In the genomic region with DNA sequence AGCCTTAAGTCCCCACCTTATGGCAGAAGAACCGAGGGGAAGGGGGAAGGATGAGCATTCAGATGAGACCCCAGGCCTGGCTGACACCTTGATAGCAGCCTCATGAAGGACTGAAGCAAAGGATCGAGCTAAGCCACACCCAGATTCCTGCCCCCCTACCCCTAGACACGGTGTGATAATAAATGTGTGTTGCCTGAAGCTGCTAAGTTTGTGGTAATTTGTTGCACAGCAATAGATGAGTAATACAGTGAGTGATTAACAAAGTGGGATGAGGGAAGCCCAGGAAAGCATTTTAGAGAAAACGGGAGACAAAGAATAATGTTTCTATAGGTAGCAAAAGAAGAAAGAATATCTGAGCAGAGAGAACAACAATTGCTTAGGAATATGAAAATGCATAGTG, we compare ENCODE assay signal across 24 cellular contexts.
DNase-seq lines count a peak whose midpoint lies in the region; ATAC-seq, FAIRE-seq and TF ChIP-seq lines count a peak whose summit lies in the region.
"Had no signal": no experiment of that assay in that cellular context is flagged by ENCODE, and none has a peak within 500 bp of the region (broad histone marks: within the 10 kb centered on the region; RNA-seq: fewer than 3 reads in every experiment).

No MANE protein-coding gene starts in this region.

- no peaks in the 10 kb centered on the region for H3K9me3 ChIP-seq in upper lobe of right lung
- H3K9me3 ChIP-seq: BE2C, esophagus squamous epithelium, neutrophil, SK-N-SH had no signal

- no peaks in the 10 kb centered on the region for H3K36me3 ChIP-seq in upper lobe of right lung
- H3K36me3 ChIP-seq: BE2C, esophagus squamous epithelium, neutrophil had no signal

- H3K27ac ChIP-seq in caudate nucleus (ENCODE audit: low read depth, low read length): no peak overlapping the region
- H3K27ac ChIP-seq in upper lobe of right lung: no peak overlapping the region
- H3K27ac ChIP-seq: esophagus squamous epithelium, neutrophil had no signal

- peak; percentile 47 for FAIRE-seq in colon (lab: Jason Lieb, UNC)
- FAIRE-seq: frontal cortex, HTR-8/SVneo, K562 had no signal

- intact Hi-C loops in upper lobe of right lung (cut with DNase I): no loop called here

- H3K4me3 Mint-ChIP-seq in activated T-cell treated with anti-CD3 and anti-CD28 coated beads, Interleukin-2, amount 50 U/mL, for 4 hours: peak overlapping the region; percentile 17
- H3K4me3 Mint-ChIP-seq in stimulated activated effector memory CD8-positive, alpha-beta T cell treated with anti-CD3 and anti-CD28 coated beads, Interleukin-12 subunit alpha, Interleukin-12 subunit beta, amount 100 ng/mL, for 72 hours: peak overlapping the region; percentile 12
- H3K4me3 Mint-ChIP-seq: CD8-positive, alpha-beta memory T cell had no signal

- H3K36me3 Mint-ChIP-seq in activated T-cell treated with anti-CD3 and anti-CD28 coated beads, Interleukin-2, amount 50 U/mL, for 4 hours (ENCODE audit: insufficient read depth): no peaks in the 10 kb centered on the region
- no peaks in the 10 kb centered on the region for H3K36me3 Mint-ChIP-seq in stimulated activated effector memory CD8-positive, alpha-beta T cell treated with anti-CD3 and anti-CD28 coated beads, Interleukin-12 subunit alpha, Interleukin-12 subunit beta, amount 100 ng/mL, for 72 hours
- H3K36me3 Mint-ChIP-seq: CD8-positive, alpha-beta memory T cell had no signal

- no peak for DNase-seq in activated T-cell treated with anti-CD3 and anti-CD28 coated beads, Interleukin-2, amount 50 U/mL, for 4 hours
- DNase-seq in activated T-cell treated with anti-CD3 and anti-CD28 coated beads for 4 hours: no peak
- peak; percentile 58 for DNase-seq in RPMI7951 (ENCODE audit: low read depth)
- no peak for DNase-seq in stimulated activated effector memory CD8-positive, alpha-beta T cell treated with anti-CD3 and anti-CD28 coated beads, Interleukin-12 subunit alpha, Interleukin-12 subunit beta, amount 100 ng/mL, for 72 hours (ENCODE audit: low spot score in 2 of 2)
- no peak for DNase-seq in caudate nucleus (lab: John Stamatoyannopoulos, UW)
- DNase-seq in upper lobe of right lung: no peak
- DNase-seq: activated gamma-delta T cell treated with Interleukin-2 at 50 U/mL for 16 hours; aorta; BE2C; CD8-positive, alpha-beta memory T cell; dermis blood vessel endothelial cell; DMS 273 treated with DMSO at 0.1 percent for 48 hours; esophagus squamous epithelium; MM.1S; NCI-H510A; SK-N-SH; trophoblast cell had no signal

- no peaks in the 10 kb centered on the region for H3K9me3 Mint-ChIP-seq in activated T-cell treated with anti-CD3 and anti-CD28 coated beads, Interleukin-2, amount 50 U/mL, for 4 hours
- no peaks in the 10 kb centered on the region for H3K9me3 Mint-ChIP-seq in stimulated activated effector memory CD8-positive, alpha-beta T cell treated with anti-CD3 and anti-CD28 coated beads, Interleukin-12 subunit alpha, Interleukin-12 subunit beta, amount 100 ng/mL, for 72 hours
- H3K9me3 Mint-ChIP-seq: CD8-positive, alpha-beta memory T cell had no signal

- H3K27me3 Mint-ChIP-seq in activated T-cell treated with anti-CD3 and anti-CD28 coated beads, Interleukin-2, amount 50 U/mL, for 4 hours (ENCODE audit: low read depth): no peaks in the 10 kb centered on the region

- peaks cover 32% of the 10 kb centered on the region for H3K4me1 Mint-ChIP-seq in activated T-cell treated with anti-CD3 and anti-CD28 coated beads, Interleukin-2, amount 50 U/mL, for 4 hours (ENCODE audit: low read depth)
- H3K4me1 Mint-ChIP-seq in stimulated activated effector memory CD8-positive, alpha-beta T cell treated with anti-CD3 and anti-CD28 coated beads, Interleukin-12 subunit alpha, Interleukin-12 subunit beta, amount 100 ng/mL, for 72 hours: peaks cover 22% of the 10 kb centered on the region

- no peaks in the 10 kb centered on the region for H3K27me3 ChIP-seq in upper lobe of right lung
- H3K27me3 ChIP-seq: BE2C, esophagus squamous epithelium, neutrophil had no signal

- peak; percentile 28 to 35 for ATAC-seq in activated T-cell treated with anti-CD3 and anti-CD28 coated beads, Interleukin-2, amount 50 U/mL, for 4 hours
- ATAC-seq in stimulated activated effector memory CD8-positive, alpha-beta T cell treated with anti-CD3 and anti-CD28 coated beads, Interleukin-12 subunit alpha, Interleukin-12 subunit beta, amount 100 ng/mL, for 72 hours: peak; percentile 22
- ATAC-seq in HG03521 (IDR thresholded peaks at IDR 0.05; ENCODE audit: unreplicated experiment) (no peak), upper lobe of right lung (no peak)
- ATAC-seq: K562, left lobe of liver had no signal

- H3K27ac Mint-ChIP-seq in stimulated activated effector memory CD8-positive, alpha-beta T cell treated with anti-CD3 and anti-CD28 coated beads, Interleukin-12 subunit alpha, Interleukin-12 subunit beta, amount 100 ng/mL, for 72 hours: no peak overlapping the region
- H3K27ac Mint-ChIP-seq: CD8-positive, alpha-beta memory T cell had no signal

- no peak overlapping the region for H3K4me3 ChIP-seq in upper lobe of right lung
- H3K4me3 ChIP-seq: esophagus squamous epithelium, K562 had no signal

- no peaks in the 10 kb centered on the region for H3K4me1 ChIP-seq in upper lobe of right lung
- H3K4me1 ChIP-seq: BE2C, esophagus squamous epithelium had no signal

- no peak for TF ChIP-seq CTCF in upper lobe of right lung (IDR thresholded peaks at IDR 0.05)

Comparison
In these comparisons a context has a peak if more than half of its experiments do, and no peak if none do; other contexts are left out.
1. ATAC-seq: peak in activated T-cell treated with anti-CD3 and anti-CD28 coated beads, Interleukin-2, amount 50 U/mL, for 4 hours (2 of 2) and stimulated activated effector memory CD8-positive, alpha-beta T cell treated with anti-CD3 and anti-CD28 coated beads, Interleukin-12 subunit alpha, Interleukin-12 subunit beta, amount 100 ng/mL, for 72 hours (single experiment); none in HG03521 (single experiment) and upper lobe of right lung (single experiment).